In the genomic region with DNA sequence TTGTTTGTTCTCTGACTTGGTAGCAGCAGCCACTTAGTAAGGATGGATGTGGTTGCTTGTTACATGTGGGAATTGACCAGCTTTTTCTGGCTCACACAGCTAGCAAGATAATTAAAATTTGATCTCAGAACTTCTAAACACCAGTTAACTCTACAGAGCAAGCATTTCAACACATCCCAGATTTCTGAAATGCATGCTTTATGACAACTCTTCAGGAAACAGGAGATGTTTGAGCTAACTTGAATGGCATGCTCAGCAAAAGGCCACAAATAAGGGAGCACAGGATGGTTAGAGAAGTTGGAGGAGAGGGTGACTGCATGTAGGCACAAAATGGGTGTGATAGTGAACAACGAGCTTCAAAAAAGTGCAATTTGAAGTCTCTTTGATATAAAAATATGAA, we compare ENCODE assay signal across 21 cellular contexts.
"Had no signal": no experiment of that assay in that cellular context is flagged by ENCODE, and none has a peak within 500 bp of the region (broad histone marks: within the 10 kb centered on the region; RNA-seq: fewer than 3 reads in every experiment).

No MANE protein-coding gene starts in this region.

- H3K27ac ChIP-seq: neutrophil, psoas muscle, right lobe of liver, skin epidermis, testis, tibial nerve, upper lobe of right lung, vagina had no signal

- ATAC-seq: effector memory CD8-positive, alpha-beta T cell; heart right ventricle; left colon; left ventricle myocardium superior; naive thymus-derived CD4-positive, alpha-beta T cell; psoas muscle; right lobe of liver; stimulated activated naive B cell treated with anti-CD40 and anti-IgM and Interleukin-4, amounts not matched to agents 10 μg/mL and 1 μg/mL and 100 μg/mL, for 72 hours; stimulated activated naive CD8-positive, alpha-beta T cell treated with anti-CD3 and anti-CD28 coated beads, Interleukin-15, amount 100 ng/mL, for 72 hours; upper lobe of right lung had no signal

- DNase-seq: effector memory CD8-positive, alpha-beta T cell; esophagus squamous epithelium; heart right ventricle; immature natural killer cell; left colon; left ventricle myocardium superior; naive thymus-derived CD4-positive, alpha-beta T cell; psoas muscle; retina; right lobe of liver; stimulated activated CD4-positive, alpha-beta T cell treated with anti-CD3 and anti-CD28 coated beads, Interleukin-2, amount 100 ng/mL, for 24 hours; stimulated activated CD4-positive, alpha-beta T cell treated with anti-CD3 and anti-CD28 coated beads, Interleukin-4, amount 100 ng/mL, for 4 hours; stimulated activated naive B cell treated with anti-CD40 and anti-IgM and Interleukin-4, amounts not matched to agents 10 μg/mL and 1 μg/mL and 100 μg/mL, for 72 hours; stimulated activated naive CD8-positive, alpha-beta T cell treated with anti-CD3 and anti-CD28 coated beads, Interleukin-15, amount 100 ng/mL, for 72 hours; testis; upper lobe of right lung had no signal

- H3K27me3 ChIP-seq: heart right ventricle, neutrophil, right lobe of liver, testis, tibial nerve, upper lobe of right lung, vagina had no signal

- H3K9me3 ChIP-seq: neutrophil, right lobe of liver, testis, upper lobe of right lung, vagina had no signal

- H3K4me3 ChIP-seq: esophagus squamous epithelium, heart right ventricle, lung, psoas muscle, right lobe of liver, skin epidermis, testis, tibial nerve, upper lobe of right lung, vagina had no signal

- H3K36me3 ChIP-seq: esophagus squamous epithelium, heart right ventricle, neutrophil, right lobe of liver, tibial nerve, upper lobe of right lung, vagina had no signal

- H3K4me1 ChIP-seq: psoas muscle, right lobe of liver, testis, tibial nerve, upper lobe of right lung, vagina had no signal
